Comparison of ENCODE assay signal across 7 cellular contexts in the genomic region with DNA sequence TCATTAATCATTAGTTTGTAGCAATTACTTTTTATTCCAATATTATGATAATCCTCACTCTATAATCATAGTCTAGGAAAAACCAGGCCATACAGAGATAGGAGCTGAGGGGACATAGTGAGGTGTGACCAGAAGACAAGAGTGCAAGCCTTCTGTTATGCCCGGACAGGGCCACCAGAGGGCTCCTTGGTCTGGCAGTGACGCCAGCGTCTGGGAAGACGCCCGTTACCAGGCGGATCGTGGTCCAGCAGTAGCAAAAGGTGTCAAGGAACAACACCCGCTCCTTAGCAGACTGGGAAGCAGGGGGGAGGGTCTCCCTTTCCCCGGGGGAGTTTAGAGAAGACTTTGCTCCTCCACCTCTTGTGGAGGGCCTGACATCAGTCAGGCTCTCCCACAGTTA. TPM values are rescaled to one million over a fixed set of nuclear protein-coding genes. Genes with fewer than 3 reads are reported as not detected.
DNase-seq lines count a peak whose midpoint lies in the region; ATAC-seq and TF ChIP-seq lines count a peak whose summit lies in the region.
"Not testable (repeated sequence)": the region's sequence is repeated elsewhere in the genome, so short reads cannot be mapped to it uniquely, and the experiment has no call there.

No MANE protein-coding gene starts in this region.

- H3K4ac ChIP-seq in H9 (ENCODE audit: low read depth, low read length), result not testable (repeated sequence)

- not testable (repeated sequence) for H3K9me3 ChIP-seq in Caco-2; H9 (ENCODE audit: control insufficient read depth, low read depth, low read length); PC-9 (ENCODE audit: insufficient read depth, low read depth)

- not testable (repeated sequence) for H2BK5ac ChIP-seq in H9 (ENCODE audit: insufficient read length, low read length)

- H4K8ac ChIP-seq in H9 (replicated peaks; ENCODE audit: insufficient read length, low read depth, low read length), result not testable (repeated sequence)

- H3F3A ChIP-seq in PC-9 (ENCODE audit: insufficient read depth, low read depth), result not testable (repeated sequence)

- H3K4me3 ChIP-seq in Caco-2 (ENCODE audit: low read depth, low read length); PC-9: not testable (repeated sequence)

- H3K18ac ChIP-seq in H9 (ENCODE audit: insufficient read length, low read depth, low read length), result not testable (repeated sequence)

- not testable (repeated sequence) for H3K27ac Mint-ChIP-seq in Caco-2 (ENCODE audit: unreplicated experiment); H9; WTC11; chondrocyte (ENCODE audit: unreplicated experiment); glutamatergic neuron (ENCODE audit: unreplicated experiment); neural crest cell (ENCODE audit: unreplicated experiment)

- peaks cover 10% of the 10 kb centered on the region for H3K4me1 ChIP-seq in Caco-2
- not testable (repeated sequence) for H3K4me1 ChIP-seq in H9 (ENCODE audit: insufficient read depth, low read length); PC-9 (replicated peaks; ENCODE audit: insufficient read depth)

- not testable (repeated sequence) for H3K36me3 Mint-ChIP-seq in Caco-2 (ENCODE audit: insufficient read depth, unreplicated experiment)
- H3K36me3 Mint-ChIP-seq in H9 (ENCODE audit: insufficient read depth in 1 of 3, low read depth in 3 of 3), result peaks cover 26 to 33% (median 30%) of the 10 kb centered on the region in 3 experiments
- H3K36me3 Mint-ChIP-seq in WTC11, result peaks cover 26% of the 10 kb centered on the region
- peaks cover 17% of the 10 kb centered on the region for H3K36me3 Mint-ChIP-seq in chondrocyte (ENCODE audit: low read depth)
- H3K36me3 Mint-ChIP-seq in glutamatergic neuron (ENCODE audit: unreplicated experiment), result peaks cover 30% of the 10 kb centered on the region
- H3K36me3 Mint-ChIP-seq in neural crest cell (ENCODE audit: low read depth), result peaks cover 63% of the 10 kb centered on the region

- not testable (repeated sequence) for H3K27me3 Mint-ChIP-seq in Caco-2 (ENCODE audit: insufficient read depth, unreplicated experiment); H9 (ENCODE audit: low read depth); WTC11 (ENCODE audit: low read depth); chondrocyte (ENCODE audit: low read depth); neural crest cell (ENCODE audit: low read depth)
- H3K27me3 Mint-ChIP-seq in glutamatergic neuron (ENCODE audit: unreplicated experiment), result peaks cover 11% of the 10 kb centered on the region

- H3K56ac ChIP-seq in H9 (ENCODE audit: insufficient read length, low read depth, low read length), result not testable (repeated sequence)

- H3K23me2 ChIP-seq in H9 (ENCODE audit: insufficient read length, low read depth, low read length, poor library complexity, severe bottlenecking), result not testable (repeated sequence)

- CTCF ChIA-PET in Caco-2 (lab: Charles Lee); PC-9 (lab: Charles Lee): not testable (repeated sequence)
- CTCF ChIA-PET in WTC11 (lab: Charles Lee), result interaction anchor here (0.9 kb wide), 2 partner anchors 23 to 160 kb away, joined by 3 read pairs; no protein-coding TSS in a partner anchor

- not testable (repeated sequence) for H2BK120ac ChIP-seq in H9 (ENCODE audit: low read depth, low read length, poor library complexity, severe bottlenecking)

- H3K27me3 ChIP-seq in Caco-2 (replicated peaks; ENCODE audit: control insufficient read depth, insufficient read depth, low read length); H9 (ENCODE audit: insufficient read depth, low read length); PC-9 (ENCODE audit: insufficient read depth, low read depth): not testable (repeated sequence)

- not testable (repeated sequence) for H3K4me2 ChIP-seq in H9 (ENCODE audit: insufficient read depth, insufficient read length, low read length); PC-9

- H4K5ac ChIP-seq in H9 (ENCODE audit: insufficient read length, low read depth, low read length), result not testable (repeated sequence)

- not testable (repeated sequence) for BruUV-seq in Caco-2 (replicated peaks; lab: Mats Ljungman, UMichigan); PC-9 (replicated peaks; lab: Mats Ljungman, UMichigan)

- H3K36me3 ChIP-seq in Caco-2 (ENCODE audit: control insufficient read depth, insufficient read depth, low read length); PC-9 (ENCODE audit: low read depth): not testable (repeated sequence)

- H3K9me3 Mint-ChIP-seq in Caco-2 (ENCODE audit: unreplicated experiment), result peaks cover 31% of the 10 kb centered on the region
- H3K9me3 Mint-ChIP-seq in H9, result peaks cover 22 to 31% of the 10 kb centered on the region in 2 experiments
- peaks cover 29% of the 10 kb centered on the region for H3K9me3 Mint-ChIP-seq in WTC11
- H3K9me3 Mint-ChIP-seq in chondrocyte (ENCODE audit: low read depth), result peaks cover 32% of the 10 kb centered on the region
- peaks cover 24% of the 10 kb centered on the region for H3K9me3 Mint-ChIP-seq in glutamatergic neuron (ENCODE audit: unreplicated experiment)
- H3K9me3 Mint-ChIP-seq in neural crest cell, result peaks cover 17% of the 10 kb centered on the region

- not testable (repeated sequence) for H2BK15ac ChIP-seq in H9 (ENCODE audit: low read depth, low read length)

- not testable (repeated sequence) for H2AFZ ChIP-seq in H9 (ENCODE audit: low read length); PC-9

- H4K20me1 ChIP-seq in H9 (ENCODE audit: control insufficient read depth, insufficient read depth, insufficient read length), result not testable (repeated sequence)
- peaks cover 11% of the 10 kb centered on the region; the same call in 1 of the 2 replicates for H4K20me1 ChIP-seq in PC-9 (ENCODE audit: insufficient read depth)

- not testable (repeated sequence) for ATAC-seq in WTC11

- not testable (repeated sequence) for H3K23ac ChIP-seq in H9 (ENCODE audit: insufficient read length, low read depth, low read length)

- not testable (repeated sequence) for H3K79me1 ChIP-seq in H9 (ENCODE audit: insufficient read depth, low read depth, low read length, poor library complexity, severe bottlenecking)

- H3T11ph ChIP-seq in H9 (ENCODE audit: low read length), result not testable (repeated sequence)

- H2BK20ac ChIP-seq in H9 (ENCODE audit: low read depth, low read length, poor library complexity, severe bottlenecking), result not testable (repeated sequence)

- H3K4me3 Mint-ChIP-seq in Caco-2 (ENCODE audit: unreplicated experiment); H9; WTC11; chondrocyte (ENCODE audit: unreplicated experiment); glutamatergic neuron (ENCODE audit: unreplicated experiment); neural crest cell: not testable (repeated sequence)

- H2BK12ac ChIP-seq in H9 (ENCODE audit: insufficient read length, low read depth, low read length), result not testable (repeated sequence)

- not testable (repeated sequence) for H4K91ac ChIP-seq in H9 (ENCODE audit: insufficient read length, low read depth, low read length)

- WGBS in H9 (ENCODE audit: extremely low coverage, insufficient read length, low lambda C conversion rate), result no CpG with 5 or more reads among the region's 9 CpGs

- not testable (repeated sequence) for H2AK5ac ChIP-seq in H9 (ENCODE audit: insufficient read length, low read length)

- intact Hi-C loops in Caco-2 (cut with micrococcal nuclease; ENCODE audit: unreplicated experiment); PC-9 (cut with micrococcal nuclease; ENCODE audit: unreplicated experiment): not testable (repeated sequence)

- peak in 1 of 2 experiments; percentile 58 for DNase-seq in Caco-2
- peak; percentile 39 for DNase-seq in H9
- DNase-seq in PC-9, result peak in 1 of 2 experiments; percentile 11
- DNase-seq in WTC11 (ENCODE audit: low spot score), result peak; percentile 75
- not testable (repeated sequence) for DNase-seq in chondrocyte (ENCODE audit: low spot score); neural crest cell (ENCODE audit: low read depth, low spot score)
- peak; percentile 61 for DNase-seq in glutamatergic neuron

- TF ChIP-seq CTCF in Caco-2 (IDR thresholded peaks at IDR 0.05; ENCODE audit: insufficient read depth in 1 of 2, low read depth in 1 of 2, low read length in 1 of 2, severe bottlenecking in 1 of 2, unreplicated experiment in 1 of 2), result peak; percentile 7 to 61
- peak; percentile 63 for TF ChIP-seq CTCF in H9 (conservative IDR thresholded peaks at IDR 0.05)
- TF ChIP-seq CTCF in PC-9 (conservative IDR thresholded peaks at IDR 0.05), result 0 out of 2 replicates have a peak, but pooled peaks have one; percentile 32
- TF ChIP-seq CTCF in WTC11 (IDR thresholded peaks at IDR 0.05), result peak; percentile 49
- peak; percentile 49 for TF ChIP-seq CTCF in chondrocyte (IDR thresholded peaks at IDR 0.05)
- TF ChIP-seq CTCF in glutamatergic neuron (IDR thresholded peaks at IDR 0.05; ENCODE audit: partially characterized antibody, unreplicated experiment), result peak; percentile 44
- TF ChIP-seq CTCF in neural crest cell (conservative IDR thresholded peaks at IDR 0.05), result peak; percentile 33

- not testable (repeated sequence) for H3K27ac ChIP-seq in H9 (ENCODE audit: insufficient read length, low read depth, low read length); PC-9

- H3K79me2 ChIP-seq in H9 (ENCODE audit: insufficient read depth, low read length), result not testable (repeated sequence)
- H3K79me2 ChIP-seq in PC-9 (ENCODE audit: low read depth), result peaks cover 32% of the 10 kb centered on the region; the same call in 1 of the 2 replicates

- POLR2A ChIA-PET in Caco-2 (lab: Charles Lee); PC-9 (lab: Charles Lee; ENCODE audit: unreplicated experiment); WTC11 (lab: Charles Lee): not testable (repeated sequence)

- not testable (repeated sequence) for H3K4me1 Mint-ChIP-seq in Caco-2 (ENCODE audit: low read depth, unreplicated experiment)
- H3K4me1 Mint-ChIP-seq in H9 (peaks cover 14 to 15% of the 10 kb centered on the region in 2 experiments), WTC11 (peaks cover 31% of the 10 kb centered on the region), chondrocyte (ENCODE audit: low read depth) (peaks cover 23% of the 10 kb centered on the region), glutamatergic neuron (ENCODE audit: low read depth, unreplicated experiment) (peaks cover 37% of the 10 kb centered on the region), neural crest cell (peaks cover 12% of the 10 kb centered on the region)

- not testable (repeated sequence) for H3K9me2 ChIP-seq in PC-9 (ENCODE audit: insufficient read depth)

- H3K14ac ChIP-seq in H9 (ENCODE audit: insufficient read depth, low read length), result not testable (repeated sequence)

- not testable (repeated sequence) for H3K9ac ChIP-seq in H9 (ENCODE audit: extremely low read depth, insufficient read length, low read length)

RNA-seq across cellular contexts. Expression of a gene that starts 39.8 kb away (rescaled TPM):
- 76.1 and 83.3 TPM in 2 replicates for total RNA-seq in Caco-2 (2022)
- total RNA-seq in H9 (2021), result 52.0 and 56.3 TPM in 2 replicates
- 67.5 and 72.1 TPM in 2 replicates for total RNA-seq in PC-9 (2021)
- 52.9 to 58.7 TPM (median 56.6 TPM) in 3 replicates for total RNA-seq in WTC11 (2021)
- total RNA-seq in chondrocyte, result 37.8 to 43.4 TPM (median 41.4 TPM) in 3 replicates
- total RNA-seq in glutamatergic neuron (ENCODE audit: unreplicated experiment), result 317 TPM
- total RNA-seq in neural crest cell, result 56.6 and 59.1 TPM in 2 replicates
